In the genomic region with DNA sequence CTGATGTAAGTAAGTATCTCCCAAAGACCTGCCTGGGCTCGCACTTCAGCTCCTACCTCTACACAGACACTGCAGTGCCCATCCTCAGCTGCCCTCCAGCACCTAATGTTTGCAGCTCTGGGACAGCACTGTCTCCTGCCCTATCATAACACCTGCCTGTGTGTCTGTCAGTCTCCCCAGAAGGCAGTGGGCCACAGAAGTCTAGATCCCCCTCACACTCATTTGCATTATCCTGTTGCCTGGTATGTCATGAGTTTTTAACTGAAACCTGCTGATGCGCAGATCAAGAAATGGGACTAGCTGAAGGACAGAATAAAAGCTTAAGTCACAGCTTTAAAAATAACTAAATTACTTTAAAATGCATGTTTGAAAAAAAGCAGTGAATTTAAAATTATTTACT, we compare ENCODE assay signal across 13 cellular contexts.
"Had no signal": no experiment of that assay in that cellular context is flagged by ENCODE, and none has a peak within 500 bp of the region (broad histone marks: within the 10 kb centered on the region; RNA-seq: fewer than 3 reads in every experiment).

No MANE protein-coding gene starts in this region.

- H3K4me3 Mint-ChIP-seq: activated CD4-positive, alpha-beta T cell treated with anti-CD3 and anti-CD28 coated beads for 36 hours; activated naive CD4-positive, alpha-beta T cell treated with anti-CD3 and anti-CD28 coated beads for 36 hours; nephron; T-helper 2 cell treated with Interferon-gamma antibody and Interleukin-4, amounts not matched to agents 5 μg/mL and 100 μg/mL, for 36 hours had no signal

- H3K27me3 ChIP-seq: cardiac muscle cell, heart left ventricle, stomach had no signal

- H3K9me3 Mint-ChIP-seq: activated naive CD4-positive, alpha-beta T cell treated with anti-CD3 and anti-CD28 coated beads for 36 hours; nephron; T-helper 2 cell treated with Interferon-gamma antibody and Interleukin-4, amounts not matched to agents 5 μg/mL and 100 μg/mL, for 36 hours had no signal

- H3K4me3 ChIP-seq: cardiac muscle cell, heart left ventricle, stomach, thoracic aorta had no signal

- H3K27ac ChIP-seq: cardiac muscle cell, heart left ventricle, stomach, thoracic aorta had no signal

- DNase-seq: activated CD4-positive, alpha-beta T cell treated with anti-CD3 and anti-CD28 coated beads for 36 hours; activated naive CD4-positive, alpha-beta T cell treated with anti-CD3 and anti-CD28 coated beads for 36 hours; foreskin melanocyte; heart left ventricle; left colon; retina; stimulated activated CD4-positive, alpha-beta T cell treated with anti-CD3 and anti-CD28 coated beads, Interleukin-15, amount 100 ng/mL, for 24 hours; stimulated activated CD4-positive, alpha-beta T cell treated with anti-CD3 and anti-CD28 coated beads, Interleukin-4, amount 100 ng/mL, for 4 hours; stomach had no signal

- H3K9me3 ChIP-seq: heart left ventricle, stomach, thoracic aorta had no signal

- H3K27ac Mint-ChIP-seq: activated CD4-positive, alpha-beta T cell treated with anti-CD3 and anti-CD28 coated beads for 36 hours; activated naive CD4-positive, alpha-beta T cell treated with anti-CD3 and anti-CD28 coated beads for 36 hours; nephron; T-helper 2 cell treated with Interferon-gamma antibody and Interleukin-4, amounts not matched to agents 5 μg/mL and 100 μg/mL, for 36 hours had no signal

- H3K4me1 ChIP-seq: heart left ventricle, stomach had no signal

- H3K4me1 Mint-ChIP-seq: nephron had no signal

- H3K27me3 Mint-ChIP-seq: activated CD4-positive, alpha-beta T cell treated with anti-CD3 and anti-CD28 coated beads for 36 hours had no signal

- ATAC-seq: activated CD4-positive, alpha-beta T cell treated with anti-CD3 and anti-CD28 coated beads for 36 hours; heart left ventricle; left colon had no signal
